12 cellular contexts compared by ENCODE assay signal in the genomic region with DNA sequence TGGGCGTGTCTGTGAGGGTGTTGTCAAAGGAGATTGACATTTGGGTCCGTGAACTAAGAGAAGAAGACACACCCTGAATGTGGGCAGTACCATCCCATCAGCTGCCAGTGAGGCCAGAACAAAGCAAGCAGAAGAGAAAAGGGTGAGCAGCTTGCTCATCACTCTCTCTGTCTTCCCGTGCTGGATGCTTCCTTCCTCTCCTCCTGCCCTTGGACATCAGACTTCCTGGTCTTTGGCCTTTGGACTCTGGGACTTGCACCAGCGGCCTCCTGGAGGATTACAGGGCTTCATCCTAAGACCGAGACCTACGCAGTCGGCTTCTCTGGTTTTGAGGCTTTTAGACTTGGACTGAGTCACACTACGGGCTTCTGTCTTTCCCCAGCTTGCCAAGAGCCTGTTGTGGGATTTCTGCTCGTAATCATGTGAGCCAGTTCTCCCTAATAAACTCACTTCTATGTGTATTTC. TPM values are rescaled to one million over a fixed set of nuclear protein-coding genes. Genes with fewer than 3 reads are reported as not detected.
DNase-seq lines count a peak whose midpoint lies in the region; ATAC-seq and TF ChIP-seq lines count a peak whose summit lies in the region.
"Had no signal": no experiment of that assay in that cellular context is flagged by ENCODE, and none has a peak within 500 bp of the region (broad histone marks: within the 10 kb centered on the region; RNA-seq: fewer than 3 reads in every experiment).

No MANE protein-coding gene starts in this region.

- intact Hi-C loops in psoas muscle (cut with DNase I) = loop anchor here in 1 of 2 donors (10.0 kb wide), 1 partner anchor 76 kb away; no protein-coding TSS in a partner anchor

- H3K27me3 ChIP-seq in RWPE2 (ENCODE audit: insufficient read depth, poor library complexity, severe bottlenecking) (peaks cover 3% of the 10 kb centered on the region), psoas muscle (ENCODE audit: insufficient read depth in 3 of 3, low read length in 2 of 3) (no peaks in the 10 kb centered on the region)

- H3K36me3 ChIP-seq in HEK293 (ENCODE audit: control insufficient read depth in 2 of 2, insufficient read depth in 1 of 2, low read length in 2 of 2) (no peaks in the 10 kb centered on the region), RWPE2 (ENCODE audit: low read depth) (no peaks in the 10 kb centered on the region), psoas muscle (ENCODE audit: insufficient read depth in 1 of 2, low read depth in 1 of 2) (peaks cover 0 to 4% of the 10 kb centered on the region in 2 donors)

- H3K9me3 ChIP-seq in HEK293 (ENCODE audit: control insufficient read depth, insufficient read depth, low read depth, low read length) = no peaks in the 10 kb centered on the region
- H3K9me3 ChIP-seq in RWPE2 (ENCODE audit: severe bottlenecking) = no peaks in the 10 kb centered on the region
- no peaks in the 10 kb centered on the region for H3K9me3 ChIP-seq in psoas muscle

- H3K4me3 Mint-ChIP-seq in osteocyte (ENCODE audit: unreplicated experiment) = no peak overlapping the region
- no peak overlapping the region for H3K4me3 Mint-ChIP-seq in stimulated activated memory B cell treated with anti-CD40 and anti-IgM and Interleukin-4, amounts not matched to agents 10 μg/mL and 1 μg/mL and 100 μg/mL, for 72 hours
- H3K4me3 Mint-ChIP-seq: activated CD8-positive, alpha-beta T cell treated with anti-CD3 and anti-CD28 coated beads for 36 hours; effector memory CD8-positive, alpha-beta T cell had no signal

- peaks cover 59% of the 10 kb centered on the region for H3K27me3 Mint-ChIP-seq in osteocyte (ENCODE audit: unreplicated experiment)
- H3K27me3 Mint-ChIP-seq in stimulated activated memory B cell treated with anti-CD40 and anti-IgM and Interleukin-4, amounts not matched to agents 10 μg/mL and 1 μg/mL and 100 μg/mL, for 72 hours = peaks cover 35% of the 10 kb centered on the region

- no peaks in the 10 kb centered on the region for H3K36me3 Mint-ChIP-seq in osteocyte (ENCODE audit: unreplicated experiment)
- peaks cover 8% of the 10 kb centered on the region for H3K36me3 Mint-ChIP-seq in stimulated activated memory B cell treated with anti-CD40 and anti-IgM and Interleukin-4, amounts not matched to agents 10 μg/mL and 1 μg/mL and 100 μg/mL, for 72 hours

- TF ChIP-seq CTCF in HEK293 (tag by site-specific recombination; IDR thresholded peaks at IDR 0.05) = no peak
- TF ChIP-seq CTCF in RWPE2 (IDR thresholded peaks at IDR 0.05; ENCODE audit: poor library complexity, severe bottlenecking) = no peak
- TF ChIP-seq CTCF in fibroblast of pulmonary artery (IDR thresholded peaks at IDR 0.05; ENCODE audit: low read length, missing control alignments) = no peak
- no peak for TF ChIP-seq CTCF in psoas muscle (IDR thresholded peaks at IDR 0.05)
- no peak for TF ChIP-seq CTCF in osteocyte (IDR thresholded peaks at IDR 0.05)

- no peaks in the 10 kb centered on the region for H3K9me3 Mint-ChIP-seq in osteocyte (ENCODE audit: unreplicated experiment)
- no peaks in the 10 kb centered on the region for H3K9me3 Mint-ChIP-seq in stimulated activated memory B cell treated with anti-CD40 and anti-IgM and Interleukin-4, amounts not matched to agents 10 μg/mL and 1 μg/mL and 100 μg/mL, for 72 hours
- H3K9me3 Mint-ChIP-seq: activated CD8-positive, alpha-beta T cell treated with anti-CD3 and anti-CD28 coated beads for 36 hours; effector memory CD8-positive, alpha-beta T cell had no signal

- H3K27ac Mint-ChIP-seq in osteocyte (ENCODE audit: unreplicated experiment) = no peak overlapping the region
- H3K27ac Mint-ChIP-seq in stimulated activated memory B cell treated with anti-CD40 and anti-IgM and Interleukin-4, amounts not matched to agents 10 μg/mL and 1 μg/mL and 100 μg/mL, for 72 hours = no peak overlapping the region
- H3K27ac Mint-ChIP-seq: activated CD8-positive, alpha-beta T cell treated with anti-CD3 and anti-CD28 coated beads for 36 hours had no signal

- peak; percentile 63 for ATAC-seq in RWPE2 (ENCODE audit: low read depth)
- ATAC-seq in psoas muscle = peak in 1 of 4 donors; percentile 6
- no peak for ATAC-seq in GM21576 (IDR thresholded peaks at IDR 0.05; ENCODE audit: unreplicated experiment)
- no peak for ATAC-seq in GM18867 (IDR thresholded peaks at IDR 0.05; ENCODE audit: unreplicated experiment)
- no peak for ATAC-seq in stimulated activated memory B cell treated with anti-CD40 and anti-IgM and Interleukin-4, amounts not matched to agents 10 μg/mL and 1 μg/mL and 100 μg/mL, for 72 hours
- ATAC-seq: activated CD8-positive, alpha-beta T cell treated with anti-CD3 and anti-CD28 coated beads for 36 hours; effector memory CD8-positive, alpha-beta T cell had no signal

- H3K27ac ChIP-seq in HEK293 (ENCODE audit: extremely low read depth, low read depth, low read length) (no peak overlapping the region), RWPE2 (ENCODE audit: poor library complexity, severe bottlenecking) (no peak overlapping the region), psoas muscle (peak overlapping the region; percentile 43)

- WGBS in psoas muscle, 3 donors = 46 to 54% (median 50%) methylated on average over 9 of the region's 9 CpGs

- H3K4me3 ChIP-seq in HEK293 (ENCODE audit: low read depth, low read length) (no peak overlapping the region), RWPE2 (ENCODE audit: severe bottlenecking) (no peak overlapping the region), fibroblast of pulmonary artery (replicated peaks; ENCODE audit: low read depth, low read length) (no peak overlapping the region), psoas muscle (no peak overlapping the region)

- H3K4me1 ChIP-seq in HEK293 (ENCODE audit: control insufficient read depth, insufficient read depth, low read length) = no peaks in the 10 kb centered on the region
- H3K4me1 ChIP-seq in RWPE2 (ENCODE audit: insufficient read depth, poor library complexity, severe bottlenecking) = no peaks in the 10 kb centered on the region
- peaks cover 28% of the 10 kb centered on the region for H3K4me1 ChIP-seq in psoas muscle

- DNase-seq in RWPE2 (ENCODE audit: low spot score) = no peak
- peak; percentile 57 for DNase-seq in fibroblast of pulmonary artery (ENCODE audit: low read depth)
- DNase-seq in psoas muscle = peak; percentile 42 to 64
- DNase-seq in osteocyte (ENCODE audit: extremely low spot score, unreplicated experiment) = no peak
- DNase-seq: activated CD8-positive, alpha-beta T cell treated with anti-CD3 and anti-CD28 coated beads for 36 hours; effector memory CD8-positive, alpha-beta T cell; posterior cingulate gyrus; stimulated activated naive CD4-positive, alpha-beta T cell had no signal

- CTCF ChIA-PET in HEK293 (lab: Yijun Ruan, JAX) = interaction anchor here (0.5 to 5.0 kb wide), 8 partner anchors 9 to 592 kb away, joined by 3 to 30 read pairs (median 5); no protein-coding TSS in a partner anchor

- H3K4me1 Mint-ChIP-seq in osteocyte (ENCODE audit: unreplicated experiment) = peaks cover 5% of the 10 kb centered on the region
- peaks cover 8% of the 10 kb centered on the region for H3K4me1 Mint-ChIP-seq in stimulated activated memory B cell treated with anti-CD40 and anti-IgM and Interleukin-4, amounts not matched to agents 10 μg/mL and 1 μg/mL and 100 μg/mL, for 72 hours

- POLR2A ChIA-PET in HEK293 (lab: Yijun Ruan, JAX) = interaction anchor here (1.4 kb wide), 1 partner anchor 15 kb away, joined by 3 read pairs; no protein-coding TSS in a partner anchor

TF ChIP-seq in HEK293, 187 proteins besides CTCF, POLR2A, EP300 and RAD21 (continues in another document):
- no peak for TF ChIP-seq ZNF837 (tag by site-specific recombination; IDR thresholded peaks at IDR 0.05)
- TF ChIP-seq, protein P1, sequence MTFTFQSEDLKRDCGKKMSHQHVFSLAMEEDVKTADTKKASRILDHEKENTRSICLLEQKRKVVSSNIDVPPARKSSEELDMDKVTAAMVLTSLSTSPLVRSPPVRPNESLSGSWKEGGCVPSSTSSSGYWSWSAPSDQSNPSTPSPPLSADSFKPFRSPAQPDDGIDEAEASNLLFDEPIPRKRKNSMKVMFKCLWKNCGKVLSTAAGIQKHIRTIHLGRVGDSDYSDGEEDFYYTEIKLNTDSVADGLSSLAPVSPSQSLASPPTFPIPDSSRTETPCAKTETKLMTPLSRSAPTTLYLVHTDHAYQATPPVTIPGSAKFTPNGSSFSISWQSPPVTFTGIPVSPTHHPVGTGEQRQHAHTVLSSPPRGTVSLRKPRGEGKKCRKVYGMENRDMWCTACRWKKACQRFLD (tag by site-specific recombination; IDR thresholded peaks at IDR 0.05) = no peak
- no peak for TF ChIP-seq ZSCAN5A (tag by site-specific recombination; IDR thresholded peaks at IDR 0.05)
- no peak for TF ChIP-seq KLF16 (tag by site-specific recombination; IDR thresholded peaks at IDR 0.05)
- TF ChIP-seq ZNF561 (tag by site-specific recombination; IDR thresholded peaks at IDR 0.05; ENCODE audit: borderline replicate concordance) = no peak

RNA-seq across cellular contexts. Expression of gene APOL2, which starts 18.8 kb away (rescaled TPM):
- 10 to 100 TPM; 24.4 to 54.7 (median 43.6) TPM for total RNA-seq in psoas muscle
- polyA plus RNA-seq in psoas muscle = 10 to 100 TPM; 17.5 to 52.2 (median 26.8) TPM
- 53.5 and 59.9 TPM in 2 replicates for total RNA-seq in osteocyte

RNA-seq across cellular contexts. Expression of gene APOL4, which starts 18.9 kb away (rescaled TPM):
- total RNA-seq in psoas muscle (1 to 10 TPM in 3 of 4 donors, under 1 TPM in 1; 0.86 to 6.8 (median 2.5) TPM), osteocyte (0.13 TPM in 1 of 2 replicates, not detected in the other)
- 1 to 10 TPM; 1.1 to 2.1 (median 1.6) TPM for polyA plus RNA-seq in psoas muscle

RNA-seq across cellular contexts. Expression of gene APOL1, which starts 32.4 kb away (rescaled TPM):
- total RNA-seq in psoas muscle = 10 to 100 TPM in 3 of 4 donors, 1 to 10 TPM in 1; 5.7 to 16.3 (median 13.5) TPM
- 1 to 10 TPM; 5.3 to 6.0 (median 5.8) TPM for polyA plus RNA-seq in psoas muscle
- 16.2 and 19.5 TPM in 2 replicates for total RNA-seq in osteocyte

RNA-seq across cellular contexts. Expression of gene APOL3, which starts 59.9 kb away (rescaled TPM):
- total RNA-seq in psoas muscle = 10 to 100 TPM; 15.1 to 24.1 (median 18.3) TPM
- polyA plus RNA-seq in psoas muscle = 10 to 100 TPM; 11.1 to 16.3 (median 15.1) TPM
- total RNA-seq in osteocyte = 10.1 and 10.8 TPM in 2 replicates

Comparison
In these comparisons a context has a peak if more than half of its experiments do, and no peak if none do; other contexts are left out.
1. DNase-seq: peak in fibroblast of pulmonary artery (single experiment) and psoas muscle (2 of 2); none in RWPE2 (single experiment) and osteocyte (single experiment).